1 cellular context compared by ENCODE assay signal in genomic region chr22:33539902-33540751, GRCh38.
A peak's percentile ranks its signal among the peaks of the same experiment; 100 is the strongest.
TF ChIP-seq lines count a peak whose summit lies in the region.

No MANE protein-coding gene starts in this region.

TF ChIP-seq in HepG2, 621 proteins besides CTCF, POLR2A, EP300 and RAD21 (continued from another document and continues in another):
- TF ChIP-seq ZNF225 (CRISPR knock-in tag; IDR thresholded peaks at IDR 0.05) = no peak
- TF ChIP-seq TCF7 (IDR thresholded peaks at IDR 0.05; ENCODE audit: low read depth) = peak; percentile 94
- TF ChIP-seq POLR2AphosphoS2 (IDR thresholded peaks at IDR 0.05; ENCODE audit: low read depth, low read length) = no peak
- TF ChIP-seq KLF6 (CRISPR knock-in tag; IDR thresholded peaks at IDR 0.05) = no peak
- no peak; the same call in 1 of the 2 replicates for TF ChIP-seq ZBTB7B (CRISPR knock-in tag; IDR thresholded peaks at IDR 0.05)
- no peak for TF ChIP-seq TBP (CRISPR knock-in tag; IDR thresholded peaks at IDR 0.05)
- no peak; the same call in 1 of the 2 replicates for TF ChIP-seq CBX5 (CRISPR knock-in tag; IDR thresholded peaks at IDR 0.05; ENCODE audit: borderline replicate concordance)
- 0 out of 2 replicates have a peak, but pooled peaks have one; percentile 51 for TF ChIP-seq ZNF547 (CRISPR knock-in tag; IDR thresholded peaks at IDR 0.05)
- TF ChIP-seq, protein P1, sequence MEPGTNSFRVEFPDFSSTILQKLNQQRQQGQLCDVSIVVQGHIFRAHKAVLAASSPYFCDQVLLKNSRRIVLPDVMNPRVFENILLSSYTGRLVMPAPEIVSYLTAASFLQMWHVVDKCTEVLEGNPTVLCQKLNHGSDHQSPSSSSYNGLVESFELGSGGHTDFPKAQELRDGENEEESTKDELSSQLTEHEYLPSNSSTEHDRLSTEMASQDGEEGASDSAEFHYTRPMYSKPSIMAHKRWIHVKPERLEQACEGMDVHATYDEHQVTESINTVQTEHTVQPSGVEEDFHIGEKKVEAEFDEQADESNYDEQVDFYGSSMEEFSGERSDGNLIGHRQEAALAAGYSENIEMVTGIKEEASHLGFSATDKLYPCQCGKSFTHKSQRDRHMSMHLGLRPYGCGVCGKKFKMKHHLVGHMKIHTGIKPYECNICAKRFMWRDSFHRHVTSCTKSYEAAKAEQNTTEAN (CRISPR knock-in tag; conservative IDR thresholded peaks at IDR 0.05) = peak; percentile 66; the same call in 1 of the 2 replicates
- TF ChIP-seq, protein P2, sequence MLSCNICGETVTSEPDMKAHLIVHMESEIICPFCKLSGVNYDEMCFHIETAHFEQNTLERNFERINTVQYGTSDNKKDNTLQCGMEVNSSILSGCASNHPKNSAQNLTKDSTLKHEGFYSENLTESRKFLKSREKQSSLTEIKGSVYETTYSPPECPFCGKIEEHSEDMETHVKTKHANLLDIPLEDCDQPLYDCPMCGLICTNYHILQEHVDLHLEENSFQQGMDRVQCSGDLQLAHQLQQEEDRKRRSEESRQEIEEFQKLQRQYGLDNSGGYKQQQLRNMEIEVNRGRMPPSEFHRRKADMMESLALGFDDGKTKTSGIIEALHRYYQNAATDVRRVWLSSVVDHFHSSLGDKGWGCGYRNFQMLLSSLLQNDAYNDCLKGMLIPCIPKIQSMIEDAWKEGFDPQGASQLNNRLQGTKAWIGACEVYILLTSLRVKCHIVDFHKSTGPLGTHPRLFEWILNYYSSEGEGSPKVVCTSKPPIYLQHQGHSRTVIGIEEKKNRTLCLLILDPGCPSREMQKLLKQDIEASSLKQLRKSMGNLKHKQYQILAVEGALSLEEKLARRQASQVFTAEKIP (CRISPR knock-in tag; IDR thresholded peaks at IDR 0.05; ENCODE audit: borderline replicate concordance) = no peak
- TF ChIP-seq ZNF782 (CRISPR knock-in tag; IDR thresholded peaks at IDR 0.05; ENCODE audit: borderline replicate concordance) = no peak
- TF ChIP-seq ZNF34 (CRISPR knock-in tag; IDR thresholded peaks at IDR 0.05; ENCODE audit: borderline replicate concordance) = 0 out of 2 replicates have a peak, but pooled peaks have one; percentile 33
- no peak for TF ChIP-seq ZMAT5 (CRISPR knock-in tag; IDR thresholded peaks at IDR 0.05; ENCODE audit: borderline replicate concordance, low read depth)
- TF ChIP-seq TSC22D2 (CRISPR knock-in tag; IDR thresholded peaks at IDR 0.05; ENCODE audit: borderline replicate concordance) = no peak
- no peak for TF ChIP-seq CHCHD3 (CRISPR knock-in tag; IDR thresholded peaks at IDR 0.05)
- TF ChIP-seq, protein P3, sequence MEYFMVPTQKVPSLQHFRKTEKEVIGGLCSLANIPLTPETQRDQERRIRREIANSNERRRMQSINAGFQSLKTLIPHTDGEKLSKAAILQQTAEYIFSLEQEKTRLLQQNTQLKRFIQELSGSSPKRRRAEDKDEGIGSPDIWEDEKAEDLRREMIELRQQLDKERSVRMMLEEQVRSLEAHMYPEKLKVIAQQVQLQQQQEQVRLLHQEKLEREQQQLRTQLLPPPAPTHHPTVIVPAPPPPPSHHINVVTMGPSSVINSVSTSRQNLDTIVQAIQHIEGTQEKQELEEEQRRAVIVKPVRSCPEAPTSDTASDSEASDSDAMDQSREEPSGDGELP (IDR thresholded peaks at IDR 0.05; ENCODE audit: borderline replicate concordance, low read depth) = peak; percentile 31; the same call in 1 of the 2 replicates
- TF ChIP-seq CC2D1A (CRISPR knock-in tag; IDR thresholded peaks at IDR 0.05) = no peak
- peak; percentile 9; the same call in 1 of the 2 replicates for TF ChIP-seq ZNF747 (CRISPR knock-in tag; IDR thresholded peaks at IDR 0.05; ENCODE audit: borderline replicate concordance)
- no peak for TF ChIP-seq KLF11 (CRISPR knock-in tag; IDR thresholded peaks at IDR 0.05)
- TF ChIP-seq, protein P4, sequence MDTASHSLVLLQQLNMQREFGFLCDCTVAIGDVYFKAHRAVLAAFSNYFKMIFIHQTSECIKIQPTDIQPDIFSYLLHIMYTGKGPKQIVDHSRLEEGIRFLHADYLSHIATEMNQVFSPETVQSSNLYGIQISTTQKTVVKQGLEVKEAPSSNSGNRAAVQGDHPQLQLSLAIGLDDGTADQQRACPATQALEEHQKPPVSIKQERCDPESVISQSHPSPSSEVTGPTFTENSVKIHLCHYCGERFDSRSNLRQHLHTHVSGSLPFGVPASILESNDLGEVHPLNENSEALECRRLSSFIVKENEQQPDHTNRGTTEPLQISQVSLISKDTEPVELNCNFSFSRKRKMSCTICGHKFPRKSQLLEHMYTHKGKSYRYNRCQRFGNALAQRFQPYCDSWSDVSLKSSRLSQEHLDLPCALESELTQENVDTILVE (CRISPR knock-in tag; IDR thresholded peaks at IDR 0.05) = 0 out of 2 replicates have a peak, but pooled peaks have one; percentile 36
- TF ChIP-seq ZNF781 (CRISPR knock-in tag; IDR thresholded peaks at IDR 0.05; ENCODE audit: borderline replicate concordance, not compliant biosample characterization) = no peak
- peak; percentile 76 for TF ChIP-seq KAT8 (CRISPR knock-in tag; IDR thresholded peaks at IDR 0.05)
- TF ChIP-seq ZSCAN25 (CRISPR knock-in tag; IDR thresholded peaks at IDR 0.05) = 0 out of 2 replicates have a peak, but pooled peaks have one; percentile 33
- no peak for TF ChIP-seq ZNF879 (CRISPR knock-in tag; IDR thresholded peaks at IDR 0.05)
- no peak; the same call in 1 of the 2 replicates for TF ChIP-seq ZNF652 (CRISPR knock-in tag; IDR thresholded peaks at IDR 0.05; ENCODE audit: borderline replicate concordance, low read depth)
- no peak for TF ChIP-seq GABPA (IDR thresholded peaks at IDR 0.05; ENCODE audit: low read depth, low read length)
- TF ChIP-seq GABPA (CRISPR knock-in tag; IDR thresholded peaks at IDR 0.05; ENCODE audit: low read depth) = peak; percentile 29; the same call in 1 of the 2 replicates
- TF ChIP-seq ZNF230 (CRISPR knock-in tag; IDR thresholded peaks at IDR 0.05) = 0 out of 2 replicates have a peak, but pooled peaks have one; percentile 56
- TF ChIP-seq CCAR2 (optimal IDR thresholded peaks at IDR 0.05; ENCODE audit: low read depth, low read length) = no peak
- TF ChIP-seq ZNF569 (CRISPR knock-in tag; IDR thresholded peaks at IDR 0.05; ENCODE audit: borderline replicate concordance) = no peak
- no peak; the same call in 1 of the 2 replicates for TF ChIP-seq SOX5 (CRISPR knock-in tag; IDR thresholded peaks at IDR 0.05; ENCODE audit: borderline replicate concordance)
- no peak for TF ChIP-seq ZNF234 (CRISPR knock-in tag; conservative IDR thresholded peaks at IDR 0.05)
- TF ChIP-seq PLRG1 (conservative IDR thresholded peaks at IDR 0.05) = no peak
- no peak; the same call in 1 of the 2 replicates for TF ChIP-seq ZNF792 (CRISPR knock-in tag; IDR thresholded peaks at IDR 0.05)
- TF ChIP-seq KDM3A (CRISPR knock-in tag; IDR thresholded peaks at IDR 0.05; ENCODE audit: low read depth) = no peak
- TF ChIP-seq TEAD3 (CRISPR knock-in tag; optimal IDR thresholded peaks at IDR 0.05; ENCODE audit: borderline replicate concordance) = peak; percentile 80
- no peak for TF ChIP-seq TAF15 (IDR thresholded peaks at IDR 0.05; ENCODE audit: low read depth, low read length, poor library complexity, severe bottlenecking)
- TF ChIP-seq ZBTB21 (CRISPR knock-in tag; IDR thresholded peaks at IDR 0.05) = no peak
- TF ChIP-seq, protein P5, sequence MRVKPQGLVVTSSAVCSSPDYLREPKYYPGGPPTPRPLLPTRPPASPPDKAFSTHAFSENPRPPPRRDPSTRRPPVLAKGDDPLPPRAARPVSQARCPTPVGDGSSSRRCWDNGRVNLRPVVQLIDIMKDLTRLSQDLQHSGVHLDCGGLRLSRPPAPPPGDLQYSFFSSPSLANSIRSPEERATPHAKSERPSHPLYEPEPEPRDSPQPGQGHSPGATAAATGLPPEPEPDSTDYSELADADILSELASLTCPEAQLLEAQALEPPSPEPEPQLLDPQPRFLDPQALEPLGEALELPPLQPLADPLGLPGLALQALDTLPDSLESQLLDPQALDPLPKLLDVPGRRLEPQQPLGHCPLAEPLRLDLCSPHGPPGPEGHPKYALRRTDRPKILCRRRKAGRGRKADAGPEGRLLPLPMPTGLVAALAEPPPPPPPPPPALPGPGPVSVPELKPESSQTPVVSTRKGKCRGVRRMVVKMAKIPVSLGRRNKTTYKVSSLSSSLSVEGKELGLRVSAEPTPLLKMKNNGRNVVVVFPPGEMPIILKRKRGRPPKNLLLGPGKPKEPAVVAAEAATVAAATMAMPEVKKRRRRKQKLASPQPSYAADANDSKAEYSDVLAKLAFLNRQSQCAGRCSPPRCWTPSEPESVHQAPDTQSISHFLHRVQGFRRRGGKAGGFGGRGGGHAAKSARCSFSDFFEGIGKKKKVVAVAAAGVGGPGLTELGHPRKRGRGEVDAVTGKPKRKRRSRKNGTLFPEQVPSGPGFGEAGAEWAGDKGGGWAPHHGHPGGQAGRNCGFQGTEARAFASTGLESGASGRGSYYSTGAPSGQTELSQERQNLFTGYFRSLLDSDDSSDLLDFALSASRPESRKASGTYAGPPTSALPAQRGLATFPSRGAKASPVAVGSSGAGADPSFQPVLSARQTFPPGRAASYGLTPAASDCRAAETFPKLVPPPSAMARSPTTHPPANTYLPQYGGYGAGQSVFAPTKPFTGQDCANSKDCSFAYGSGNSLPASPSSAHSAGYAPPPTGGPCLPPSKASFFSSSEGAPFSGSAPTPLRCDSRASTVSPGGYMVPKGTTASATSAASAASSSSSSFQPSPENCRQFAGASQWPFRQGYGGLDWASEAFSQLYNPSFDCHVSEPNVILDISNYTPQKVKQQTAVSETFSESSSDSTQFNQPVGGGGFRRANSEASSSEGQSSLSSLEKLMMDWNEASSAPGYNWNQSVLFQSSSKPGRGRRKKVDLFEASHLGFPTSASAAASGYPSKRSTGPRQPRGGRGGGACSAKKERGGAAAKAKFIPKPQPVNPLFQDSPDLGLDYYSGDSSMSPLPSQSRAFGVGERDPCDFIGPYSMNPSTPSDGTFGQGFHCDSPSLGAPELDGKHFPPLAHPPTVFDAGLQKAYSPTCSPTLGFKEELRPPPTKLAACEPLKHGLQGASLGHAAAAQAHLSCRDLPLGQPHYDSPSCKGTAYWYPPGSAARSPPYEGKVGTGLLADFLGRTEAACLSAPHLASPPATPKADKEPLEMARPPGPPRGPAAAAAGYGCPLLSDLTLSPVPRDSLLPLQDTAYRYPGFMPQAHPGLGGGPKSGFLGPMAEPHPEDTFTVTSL (CRISPR knock-in tag; IDR thresholded peaks at IDR 0.05; ENCODE audit: borderline replicate concordance) = peak; percentile 93
- TF ChIP-seq ZNF343 (CRISPR knock-in tag; IDR thresholded peaks at IDR 0.05) = peak; percentile 28; the same call in 1 of the 2 replicates
- no peak for TF ChIP-seq RFX5 (IDR thresholded peaks at IDR 0.05; ENCODE audit: low read depth, low read length)
- TF ChIP-seq TARDBP (CRISPR knock-in tag; IDR thresholded peaks at IDR 0.05) = peak; percentile 94; the same call in 1 of the 2 replicates
- no peak for TF ChIP-seq ARNT (IDR thresholded peaks at IDR 0.05)
- no peak for TF ChIP-seq ZNF570 (CRISPR knock-in tag; IDR thresholded peaks at IDR 0.05; ENCODE audit: borderline replicate concordance)
- no peak for TF ChIP-seq ZNF274 (CRISPR knock-in tag; IDR thresholded peaks at IDR 0.05)
- TF ChIP-seq ZFP41 (CRISPR knock-in tag; IDR thresholded peaks at IDR 0.05; ENCODE audit: borderline replicate concordance) = no peak
- TF ChIP-seq ZNF687 (CRISPR knock-in tag; IDR thresholded peaks at IDR 0.05) = peak; percentile 78
- no peak; the same call in 1 of the 2 replicates for TF ChIP-seq ATF6 (CRISPR knock-in tag; conservative IDR thresholded peaks at IDR 0.05)
- peak; percentile 79; the same call in 1 of the 2 replicates for TF ChIP-seq ZNF788 (CRISPR knock-in tag; IDR thresholded peaks at IDR 0.05; ENCODE audit: borderline replicate concordance)
- TF ChIP-seq, protein P6, sequence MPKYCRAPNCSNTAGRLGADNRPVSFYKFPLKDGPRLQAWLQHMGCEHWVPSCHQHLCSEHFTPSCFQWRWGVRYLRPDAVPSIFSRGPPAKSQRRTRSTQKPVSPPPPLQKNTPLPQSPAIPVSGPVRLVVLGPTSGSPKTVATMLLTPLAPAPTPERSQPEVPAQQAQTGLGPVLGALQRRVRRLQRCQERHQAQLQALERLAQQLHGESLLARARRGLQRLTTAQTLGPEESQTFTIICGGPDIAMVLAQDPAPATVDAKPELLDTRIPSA (CRISPR knock-in tag; IDR thresholded peaks at IDR 0.05; ENCODE audit: borderline replicate concordance) = no peak
- no peak for TF ChIP-seq AKAP8 (CRISPR knock-in tag; IDR thresholded peaks at IDR 0.05)
